ENCODE assay signal across 1 cellular context in the genomic region with DNA sequence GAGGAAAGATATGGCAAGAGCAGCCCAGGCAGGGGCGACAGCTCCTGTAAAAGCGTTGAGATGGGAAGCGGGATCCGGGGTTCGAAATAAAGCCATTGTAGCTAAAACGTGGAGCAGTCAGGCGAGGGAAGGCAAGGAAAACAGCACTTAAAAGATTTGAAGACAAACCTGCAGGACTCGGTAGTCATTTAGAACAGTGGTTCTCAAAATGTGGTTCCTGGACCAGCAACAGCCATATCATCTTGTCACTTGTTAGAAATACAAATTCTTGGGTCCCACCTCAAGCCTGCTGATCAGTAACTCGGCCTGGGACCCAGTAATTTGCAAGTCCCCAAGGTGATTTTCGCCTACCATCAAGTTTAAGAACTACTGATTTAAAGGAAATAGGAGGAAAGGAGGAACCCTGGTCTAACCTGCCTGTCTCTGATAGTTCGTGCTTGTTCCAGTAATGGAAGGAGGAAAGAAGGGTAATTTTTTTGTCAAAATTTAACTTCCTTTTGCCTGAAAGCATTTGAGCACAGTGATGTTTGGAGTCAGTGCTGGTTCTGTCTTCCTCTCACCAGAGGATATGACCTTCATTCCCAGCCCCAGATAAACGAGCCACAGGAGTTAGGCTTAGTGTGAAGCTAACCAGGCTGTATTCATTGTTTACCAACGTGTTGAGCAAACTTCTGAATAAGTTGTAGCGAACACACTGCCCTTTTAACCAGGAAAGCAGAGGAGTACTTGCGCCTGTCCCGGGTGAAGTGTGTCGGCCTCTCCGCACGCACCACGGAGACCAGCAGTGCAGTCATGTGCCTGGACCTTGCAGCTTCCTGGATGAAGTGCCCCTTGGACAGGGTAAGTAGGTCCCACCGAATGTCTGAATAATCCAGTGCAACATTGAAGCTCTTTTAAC.
TF ChIP-seq lines count a peak whose summit lies in the region.

No MANE protein-coding gene starts in this region.

TF ChIP-seq in IMR-90, 13 proteins besides CTCF, POLR2A, EP300 and RAD21 (continued from another document):
- no peak; the same call in 1 of the 2 replicates for TF ChIP-seq BHLHE40 (IDR thresholded peaks at IDR 0.05; ENCODE audit: low read depth, low read length)
TF ChIP-seq in IMR-90: peak in this region for 2.
